Comparison of ENCODE assay signal across 24 cellular contexts in the genomic region with DNA sequence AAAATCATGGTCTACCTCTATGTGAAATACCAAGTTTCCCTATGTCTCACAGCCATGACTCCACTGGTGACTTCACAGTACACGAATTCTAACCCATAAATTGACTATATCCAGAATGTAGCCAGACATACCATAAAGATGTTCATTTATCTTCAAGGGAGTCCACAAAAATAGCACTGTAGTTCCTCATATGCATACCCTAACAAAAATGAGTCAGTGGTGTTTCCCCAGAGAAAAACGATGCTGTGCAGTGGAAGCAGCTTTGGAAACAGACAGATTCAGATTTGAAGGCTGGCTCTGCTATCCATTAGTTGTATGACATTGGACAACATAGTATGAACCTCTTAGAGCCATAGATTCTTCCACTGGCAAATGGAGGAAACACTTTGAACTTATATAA.
DNase-seq lines count a peak whose midpoint lies in the region; ATAC-seq and TF ChIP-seq lines count a peak whose summit lies in the region.
"Had no signal": no experiment of that assay in that cellular context is flagged by ENCODE, and none has a peak within 500 bp of the region (broad histone marks: within the 10 kb centered on the region; RNA-seq: fewer than 3 reads in every experiment).

No MANE protein-coding gene starts in this region.

- H3K36me3 Mint-ChIP-seq in stimulated activated naive B cell treated with anti-CD40 and anti-IgM and Interleukin-4, amounts not matched to agents 10 μg/mL and 1 μg/mL and 100 μg/mL, for 72 hours: peaks cover 0 to under 1% of the 10 kb centered on the region in 2 donors

- DNase-seq in stimulated activated naive CD8-positive, alpha-beta T cell treated with anti-CD3 and anti-CD28 coated beads, Interleukin-15, amount 100 ng/mL, for 72 hours: no peak
- no peak for DNase-seq in stimulated activated naive CD8-positive, alpha-beta T cell treated with anti-CD3 and anti-CD28 coated beads, Interleukin-15, Interleukin-2, amounts not matched to agents 100 U/mL and 50 U/mL, for 24 hours
- no peak for DNase-seq in stimulated activated naive B cell treated with anti-CD40 and anti-IgM and Interleukin-4, amounts not matched to agents 10 μg/mL and 1 μg/mL and 100 μg/mL, for 72 hours
- DNase-seq in HT-29 (ENCODE audit: low spot score) (no peak), body of pancreas (no peak), upper lobe of right lung (no peak)
- DNase-seq: activated CD4-positive, alpha-beta T cell treated with anti-CD3 and anti-CD28 coated beads for 48 hours; activated naive CD8-positive, alpha-beta T cell treated with anti-CD3 and anti-CD28 coated beads, Interleukin-2, amount 50 U/mL, for 24 hours; DMS 273 treated with DMSO at 0.1 percent for 48 hours; esophagus squamous epithelium; GF-D8; left cardiac atrium; mesendoderm; MM.1S; naive B cell; NCI-H2171; NCI-H526 treated with DMSO at 0.1 percent for 48 hours; PC-3; SHP77 treated with DMSO at 0.1 percent for 48 hours had no signal

- H3K27ac ChIP-seq in body of pancreas (no peak overlapping the region), upper lobe of right lung (no peak overlapping the region)
- H3K27ac ChIP-seq: esophagus squamous epithelium, thoracic aorta had no signal

- TF ChIP-seq POLR2A in body of pancreas (IDR thresholded peaks at IDR 0.05): no peak

- peaks cover 5% of the 10 kb centered on the region for H3K4me1 ChIP-seq in body of pancreas
- H3K4me1 ChIP-seq in upper lobe of right lung: no peaks in the 10 kb centered on the region

- no peaks in the 10 kb centered on the region for H3K27me3 ChIP-seq in body of pancreas
- no peaks in the 10 kb centered on the region for H3K27me3 ChIP-seq in upper lobe of right lung
- H3K27me3 ChIP-seq: esophagus squamous epithelium had no signal

- no peak overlapping the region for H3K4me3 Mint-ChIP-seq in stimulated activated naive CD8-positive, alpha-beta T cell treated with anti-CD3 and anti-CD28 coated beads, Interleukin-15, amount 100 ng/mL, for 72 hours
- H3K4me3 Mint-ChIP-seq in stimulated activated naive B cell treated with anti-CD40 and anti-IgM and Interleukin-4, amounts not matched to agents 10 μg/mL and 1 μg/mL and 100 μg/mL, for 72 hours: no peak overlapping the region
- H3K4me3 Mint-ChIP-seq: activated naive CD8-positive, alpha-beta T cell treated with anti-CD3 and anti-CD28 coated beads, Interleukin-2, amount 50 U/mL, for 24 hours; brain; naive B cell had no signal

- H3K4me3 ChIP-seq in body of pancreas: no peak overlapping the region
- H3K4me3 ChIP-seq in upper lobe of right lung: no peak overlapping the region
- H3K4me3 ChIP-seq: esophagus squamous epithelium, thoracic aorta had no signal

- no peaks in the 10 kb centered on the region for H3K4me1 Mint-ChIP-seq in stimulated activated naive CD8-positive, alpha-beta T cell treated with anti-CD3 and anti-CD28 coated beads, Interleukin-15, amount 100 ng/mL, for 72 hours
- H3K4me1 Mint-ChIP-seq in stimulated activated naive B cell treated with anti-CD40 and anti-IgM and Interleukin-4, amounts not matched to agents 10 μg/mL and 1 μg/mL and 100 μg/mL, for 72 hours: peaks cover 2 to 8% of the 10 kb centered on the region in 2 donors
- H3K4me1 Mint-ChIP-seq: activated naive CD8-positive, alpha-beta T cell treated with anti-CD3 and anti-CD28 coated beads, Interleukin-2, amount 50 U/mL, for 24 hours; naive B cell had no signal

- no peak overlapping the region for H3K27ac Mint-ChIP-seq in stimulated activated naive CD8-positive, alpha-beta T cell treated with anti-CD3 and anti-CD28 coated beads, Interleukin-15, amount 100 ng/mL, for 72 hours
- H3K27ac Mint-ChIP-seq in stimulated activated naive B cell treated with anti-CD40 and anti-IgM and Interleukin-4, amounts not matched to agents 10 μg/mL and 1 μg/mL and 100 μg/mL, for 72 hours: no peak overlapping the region
- H3K27ac Mint-ChIP-seq: activated naive CD8-positive, alpha-beta T cell treated with anti-CD3 and anti-CD28 coated beads, Interleukin-2, amount 50 U/mL, for 24 hours; activated T-helper 2 cell treated with anti-CD3 and anti-CD28 coated beads, Interferon-gamma antibody, Interleukin-2, Interleukin-4, amounts not matched to agents 10 μg/mL and 5 μg/mL and 100 μg/mL, durations not matched to agents 14 hours and 24 hours and 36 hours; brain had no signal

- 68 to 77% methylated on average over 2 of the region's 2 CpGs for WGBS in body of pancreas, 2 donors

- no peak for TF ChIP-seq CTCF in body of pancreas (IDR thresholded peaks at IDR 0.05)
- no peak for TF ChIP-seq CTCF in upper lobe of right lung (IDR thresholded peaks at IDR 0.05)

- ATAC-seq in stimulated activated naive CD8-positive, alpha-beta T cell treated with anti-CD3 and anti-CD28 coated beads, Interleukin-15, amount 100 ng/mL, for 72 hours: peak; percentile 58
- ATAC-seq in stimulated activated naive CD8-positive, alpha-beta T cell treated with anti-CD3 and anti-CD28 coated beads, Interleukin-15, Interleukin-2, amounts not matched to agents 100 U/mL and 50 U/mL, for 24 hours: no peak
- ATAC-seq in HG02588 (IDR thresholded peaks at IDR 0.05; ENCODE audit: unreplicated experiment) (peak; percentile 74), HG03469 (IDR thresholded peaks at IDR 0.05; ENCODE audit: unreplicated experiment) (peak; percentile 50), body of pancreas (no peak), upper lobe of right lung (no peak)
- peak; percentile 87 to 96 for ATAC-seq in stimulated activated naive B cell treated with anti-CD40 and anti-IgM and Interleukin-4, amounts not matched to agents 10 μg/mL and 1 μg/mL and 100 μg/mL, for 72 hours (replicated peaks)
- ATAC-seq: activated naive CD8-positive, alpha-beta T cell treated with anti-CD3 and anti-CD28 coated beads, Interleukin-2, amount 50 U/mL, for 24 hours; left cardiac atrium; PC-3 had no signal

- H3K36me3 ChIP-seq in body of pancreas (replicated peaks in 1 of 2; ENCODE audit: insufficient read depth in 1 of 2, low read depth in 2 of 2) (no peaks in the 10 kb centered on the region), upper lobe of right lung (no peaks in the 10 kb centered on the region)
- H3K36me3 ChIP-seq: esophagus squamous epithelium, thoracic aorta had no signal

- H3K9me3 ChIP-seq in body of pancreas (no peaks in the 10 kb centered on the region), upper lobe of right lung (no peaks in the 10 kb centered on the region)
- H3K9me3 ChIP-seq: esophagus squamous epithelium, thoracic aorta had no signal

- no peaks in the 10 kb centered on the region for H3K27me3 Mint-ChIP-seq in stimulated activated naive CD8-positive, alpha-beta T cell treated with anti-CD3 and anti-CD28 coated beads, Interleukin-15, amount 100 ng/mL, for 72 hours
- H3K27me3 Mint-ChIP-seq in stimulated activated naive B cell treated with anti-CD40 and anti-IgM and Interleukin-4, amounts not matched to agents 10 μg/mL and 1 μg/mL and 100 μg/mL, for 72 hours: no peaks in the 10 kb centered on the region
- H3K27me3 Mint-ChIP-seq: activated naive CD8-positive, alpha-beta T cell treated with anti-CD3 and anti-CD28 coated beads, Interleukin-2, amount 50 U/mL, for 24 hours; brain; naive B cell had no signal

- intact Hi-C loops in body of pancreas (cut with DNase I) (no loop called here), upper lobe of right lung (cut with DNase I) (no loop called here)

- peaks cover 11 to 15% of the 10 kb centered on the region in 2 donors for H3K9me3 Mint-ChIP-seq in stimulated activated naive CD8-positive, alpha-beta T cell treated with anti-CD3 and anti-CD28 coated beads, Interleukin-15, amount 100 ng/mL, for 72 hours
- H3K9me3 Mint-ChIP-seq in stimulated activated naive B cell treated with anti-CD40 and anti-IgM and Interleukin-4, amounts not matched to agents 10 μg/mL and 1 μg/mL and 100 μg/mL, for 72 hours: peaks cover 0 to 5% of the 10 kb centered on the region in 2 donors

Comparison
In these comparisons a context has a peak if more than half of its experiments do, and no peak if none do; other contexts are left out.
1. ATAC-seq: peak in stimulated activated naive CD8-positive, alpha-beta T cell treated with anti-CD3 and anti-CD28 coated beads, Interleukin-15, amount 100 ng/mL, for 72 hours (single experiment), HG02588 (single experiment), HG03469 (single experiment) and stimulated activated naive B cell treated with anti-CD40 and anti-IgM and Interleukin-4, amounts not matched to agents 10 μg/mL and 1 μg/mL and 100 μg/mL, for 72 hours (2 of 2); none in stimulated activated naive CD8-positive, alpha-beta T cell treated with anti-CD3 and anti-CD28 coated beads, Interleukin-15, Interleukin-2, amounts not matched to agents 100 U/mL and 50 U/mL, for 24 hours (single experiment), body of pancreas (single experiment) and upper lobe of right lung (single experiment).